ENCODE assay signal across 10 cellular contexts in the genomic region with DNA sequence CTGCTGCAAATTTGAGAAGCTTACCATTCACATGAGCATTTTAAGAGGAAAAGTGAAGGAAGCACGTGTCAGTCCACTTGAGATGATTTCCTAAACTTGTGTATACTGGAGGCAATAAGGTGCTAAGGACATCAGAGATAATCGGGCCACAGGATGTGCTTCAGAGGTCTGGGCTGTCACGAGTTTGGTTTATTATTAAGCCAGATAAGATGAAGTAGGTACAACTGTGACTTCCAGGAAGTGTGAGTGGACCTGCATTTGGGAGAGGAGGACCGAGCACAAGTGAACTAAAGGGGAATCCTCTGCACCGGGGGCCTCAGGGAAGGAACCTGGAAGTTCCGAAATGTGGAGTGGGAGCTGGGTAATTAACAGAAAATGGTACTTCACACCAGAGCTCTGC. TPM values are rescaled to one million over a fixed set of nuclear protein-coding genes. Genes with fewer than 3 reads are reported as not detected.
A peak's percentile ranks its signal among the peaks of the same experiment; 100 is the strongest.
DNase-seq lines count a peak whose midpoint lies in the region; ATAC-seq, FAIRE-seq and TF ChIP-seq lines count a peak whose summit lies in the region.
"Had no signal": no experiment of that assay in that cellular context is flagged by ENCODE, and none has a peak within 500 bp of the region (broad histone marks: within the 10 kb centered on the region; RNA-seq: fewer than 3 reads in every experiment).

No MANE protein-coding gene starts in this region.

- FAIRE-seq in H54 (lab: Jason Lieb, UNC): no peak

- H3K27me3 ChIP-seq in IMR-90 (ENCODE audit: control insufficient read depth, insufficient read depth, low read length): peaks cover 6% of the 10 kb centered on the region; the same call in 1 of the 2 replicates
- no peaks in the 10 kb centered on the region for H3K27me3 ChIP-seq in hepatocyte
- no peaks in the 10 kb centered on the region for H3K27me3 ChIP-seq in thoracic aorta (replicated peaks; ENCODE audit: insufficient read depth)

- no peak overlapping the region for H3K56ac ChIP-seq in IMR-90 (ENCODE audit: extremely low read depth, insufficient read depth, low read length)

- H2AFZ ChIP-seq in IMR-90 (replicated peaks; ENCODE audit: low read length, poor library complexity) (peak overlapping the region; percentile 15), hepatocyte (no peak overlapping the region)

- no peak overlapping the region for H3K14ac ChIP-seq in IMR-90 (replicated peaks; ENCODE audit: low read depth, low read length)

- H3K4me1 ChIP-seq in IMR-90 (ENCODE audit: control insufficient read depth, insufficient read depth, low read length): peaks cover 3% of the 10 kb centered on the region; the same call in 1 of the 2 replicates
- peaks cover 14% of the 10 kb centered on the region for H3K4me1 ChIP-seq in hepatocyte (ENCODE audit: insufficient read depth)
- peaks cover 15 to 25% of the 10 kb centered on the region in 2 donors for H3K4me1 ChIP-seq in thoracic aorta (ENCODE audit: control insufficient read depth in 1 of 2, low read depth in 2 of 2)

- no peak overlapping the region for H3K18ac ChIP-seq in IMR-90 (ENCODE audit: low read depth, low read length)

- no peak overlapping the region for H4K91ac ChIP-seq in IMR-90 (ENCODE audit: insufficient read depth, low read depth, low read length)

- H3K4me1 Mint-ChIP-seq in activated naive CD4-positive, alpha-beta T cell treated with anti-CD3 and anti-CD28 coated beads for 36 hours (ENCODE audit: low read depth): peaks cover 12% of the 10 kb centered on the region
- H3K4me1 Mint-ChIP-seq in activated CD8-positive, alpha-beta memory T cell treated with anti-CD3 and anti-CD28 coated beads, Interleukin-2, amount 10 ng/mL, durations not matched to agents 7 days and 5 days: peaks cover 16% of the 10 kb centered on the region

- H3K36me3 ChIP-seq in IMR-90 (ENCODE audit: control insufficient read depth, insufficient read depth, low read length): no peaks in the 10 kb centered on the region
- no peaks in the 10 kb centered on the region for H3K36me3 ChIP-seq in hepatocyte (replicated peaks; ENCODE audit: insufficient read depth, low read depth)
- H3K36me3 ChIP-seq in thoracic aorta: no peaks in the 10 kb centered on the region
- H3K36me3 ChIP-seq: BLaER1 treated with 17β-estradiol and CSF1 and Interleukin-3, amounts not matched to agents 10 nM and 100 nM had no signal

- no peak overlapping the region for H4K5ac ChIP-seq in IMR-90 (ENCODE audit: low read depth, low read length)

- no peak overlapping the region for H3K27ac Mint-ChIP-seq in activated naive CD4-positive, alpha-beta T cell treated with anti-CD3 and anti-CD28 coated beads for 36 hours
- H3K27ac Mint-ChIP-seq in activated naive CD4-positive, alpha-beta T cell treated with anti-CD3 and anti-CD28 coated beads, Interleukin-2, amount 50 U/mL, for 72 hours: no peak overlapping the region
- H3K27ac Mint-ChIP-seq in activated CD8-positive, alpha-beta memory T cell treated with anti-CD3 and anti-CD28 coated beads, Interleukin-2, amount 10 ng/mL, durations not matched to agents 7 days and 5 days: no peak overlapping the region

- H3K9ac ChIP-seq in IMR-90 (ENCODE audit: low read depth, low read length): peak overlapping the region; percentile 31; the same call in 1 of the 2 replicates
- H3K9ac ChIP-seq: BLaER1 treated with 17β-estradiol and CSF1 and Interleukin-3, amounts not matched to agents 10 nM and 100 nM had no signal

- no peak for TF ChIP-seq POLR2A in IMR-90 (IDR thresholded peaks at IDR 0.05; ENCODE audit: low read depth, low read length)
- no peak for TF ChIP-seq POLR2A in H54 (IDR thresholded peaks at IDR 0.05; ENCODE audit: low read depth, low read length)

- no peak overlapping the region for H2BK5ac ChIP-seq in IMR-90 (ENCODE audit: low read depth, low read length, poor library complexity, severe bottlenecking)

- H3K4me2 ChIP-seq in IMR-90 (ENCODE audit: low read depth, low read length) (peak overlapping the region; percentile 83; the same call in 1 of the 2 replicates), hepatocyte (peak overlapping the region; percentile 96)

- H3K4me3 Mint-ChIP-seq in activated naive CD4-positive, alpha-beta T cell treated with anti-CD3 and anti-CD28 coated beads for 36 hours: peak overlapping the region; percentile 46
- H3K4me3 Mint-ChIP-seq in activated CD8-positive, alpha-beta memory T cell treated with anti-CD3 and anti-CD28 coated beads, Interleukin-2, amount 10 ng/mL, durations not matched to agents 7 days and 5 days: no peak overlapping the region

- no peak for DNase-seq in activated naive CD4-positive, alpha-beta T cell treated with anti-CD3 and anti-CD28 coated beads for 36 hours
- no peak for DNase-seq in activated naive CD4-positive, alpha-beta T cell treated with anti-CD3 and anti-CD28 coated beads, Interleukin-2, amount 50 U/mL, for 72 hours (ENCODE audit: low spot score in 2 of 2)
- DNase-seq in IMR-90 (no peak), hepatocyte (ENCODE audit: low spot score) (peak; percentile 70), thoracic aorta (ENCODE audit: low spot score) (no peak), H54 (ENCODE audit: insufficient read length, low spot score) (no peak), HEK293T (ENCODE audit: extremely low spot score) (no peak)
- DNase-seq in activated CD8-positive, alpha-beta memory T cell treated with anti-CD3 and anti-CD28 coated beads, Interleukin-2, amount 10 ng/mL, durations not matched to agents 7 days and 5 days: no peak

- no peaks in the 10 kb centered on the region; a peak in 1 of 4 replicates for H3K79me1 ChIP-seq in IMR-90 (ENCODE audit: low read depth in 1 of 2, low read length in 2 of 2)

- peak overlapping the region; percentile 68 for H3K4me3 ChIP-seq in IMR-90 (ENCODE audit: insufficient read depth, low read depth, low read length)
- peak overlapping the region; percentile 90 for H3K4me3 ChIP-seq in hepatocyte
- H3K4me3 ChIP-seq in thoracic aorta: peak overlapping the region; percentile 78

- H3K36me3 Mint-ChIP-seq in activated naive CD4-positive, alpha-beta T cell treated with anti-CD3 and anti-CD28 coated beads for 36 hours (ENCODE audit: low read depth): no peaks in the 10 kb centered on the region
- H3K36me3 Mint-ChIP-seq in activated naive CD4-positive, alpha-beta T cell treated with anti-CD3 and anti-CD28 coated beads, Interleukin-2, amount 50 U/mL, for 72 hours: no peaks in the 10 kb centered on the region
- H3K36me3 Mint-ChIP-seq in activated CD8-positive, alpha-beta memory T cell treated with anti-CD3 and anti-CD28 coated beads, Interleukin-2, amount 10 ng/mL, durations not matched to agents 7 days and 5 days: no peaks in the 10 kb centered on the region

- H3K27me3 Mint-ChIP-seq in activated naive CD4-positive, alpha-beta T cell treated with anti-CD3 and anti-CD28 coated beads for 36 hours (ENCODE audit: low read depth): peaks cover 49% of the 10 kb centered on the region
- H3K27me3 Mint-ChIP-seq in activated CD8-positive, alpha-beta memory T cell treated with anti-CD3 and anti-CD28 coated beads, Interleukin-2, amount 10 ng/mL, durations not matched to agents 7 days and 5 days: peaks cover 50% of the 10 kb centered on the region

- H3K79me2 ChIP-seq in hepatocyte: peaks cover 44% of the 10 kb centered on the region

- H3K9me1 ChIP-seq in IMR-90 (ENCODE audit: insufficient read depth, low read length): no peaks in the 10 kb centered on the region; the same call in 1 of the 2 replicates

- H2BK120ac ChIP-seq in IMR-90 (ENCODE audit: low read depth, low read length): no peak overlapping the region; the same call in 1 of the 2 replicates

- POLR2A ChIA-PET in IMR-90 (lab: Charles Lee; ENCODE audit: unreplicated experiment): no interaction called here
- POLR2A ChIA-PET in HEK293T (lab: Yijun Ruan, JAX): no interaction called here

- H3K9me2 ChIP-seq in hepatocyte (replicated peaks; ENCODE audit: insufficient read depth): no peaks in the 10 kb centered on the region

- ATAC-seq in activated naive CD4-positive, alpha-beta T cell treated with anti-CD3 and anti-CD28 coated beads, Interleukin-2, amount 50 U/mL, for 72 hours: no peak
- no peak for ATAC-seq in IMR-90 (ENCODE audit: low read depth)
- no peak for ATAC-seq in thoracic aorta (ENCODE audit: insufficient number of reproducible peaks, low FRiP score, low read depth)
- ATAC-seq in activated CD8-positive, alpha-beta memory T cell treated with anti-CD3 and anti-CD28 coated beads, Interleukin-2, amount 10 ng/mL, durations not matched to agents 7 days and 5 days: no peak

- 40% methylated on average over 3 of the region's 6 CpGs; no CpG with 5 or more reads in 1 of the 2 experiments for WGBS in IMR-90 (ENCODE audit: extremely low coverage in 2 of 2, insufficient read length in 1 of 2), 2 experiments
- 28% methylated on average over 6 of the region's 6 CpGs for WGBS in hepatocyte (ENCODE audit: low lambda C conversion rate, missing lambda C conversion rate)

- no peaks in the 10 kb centered on the region for H3K9me3 Mint-ChIP-seq in activated naive CD4-positive, alpha-beta T cell treated with anti-CD3 and anti-CD28 coated beads for 36 hours
- no peaks in the 10 kb centered on the region for H3K9me3 Mint-ChIP-seq in activated naive CD4-positive, alpha-beta T cell treated with anti-CD3 and anti-CD28 coated beads, Interleukin-2, amount 50 U/mL, for 72 hours
- no peaks in the 10 kb centered on the region for H3K9me3 Mint-ChIP-seq in activated CD8-positive, alpha-beta memory T cell treated with anti-CD3 and anti-CD28 coated beads, Interleukin-2, amount 10 ng/mL, durations not matched to agents 7 days and 5 days (ENCODE audit: low read depth)

- dilution Hi-C loops in IMR-90 (cut with HindIII; ENCODE audit: low sequenced_read_pairs, unreplicated experiment): no loop called here

- intact Hi-C loops in activated naive CD4-positive, alpha-beta T cell treated with anti-CD3 and anti-CD28 coated beads for 36 hours (cut with micrococcal nuclease): loop anchor here (5.0 kb wide), 2 partner anchors 637 to 672 kb away; no protein-coding TSS in a partner anchor
- intact Hi-C loops in IMR-90 (cut with micrococcal nuclease): loop anchor here (1.0 to 10.0 kb wide), 5 partner anchors 242 to 955 kb away; no protein-coding TSS in a partner anchor

- H2BK20ac ChIP-seq in IMR-90 (ENCODE audit: low read depth, low read length): no peak overlapping the region

- no peaks in the 10 kb centered on the region for H4K20me1 ChIP-seq in IMR-90 (ENCODE audit: insufficient read depth, low read length)
- H4K20me1 ChIP-seq in hepatocyte (ENCODE audit: insufficient read depth, poor library complexity, severe bottlenecking): peaks cover 6% of the 10 kb centered on the region

- no peaks in the 10 kb centered on the region for H3K9me3 ChIP-seq in IMR-90 (ENCODE audit: control insufficient read depth, insufficient read depth, low read length)
- no peaks in the 10 kb centered on the region for H3K9me3 ChIP-seq in hepatocyte (ENCODE audit: low read depth)
- H3K9me3 ChIP-seq in thoracic aorta: no peaks in the 10 kb centered on the region
- H3K9me3 ChIP-seq: BLaER1 treated with 17β-estradiol and CSF1 and Interleukin-3, amounts not matched to agents 10 nM and 100 nM had no signal

- no peak overlapping the region for H4K8ac ChIP-seq in IMR-90 (ENCODE audit: low read depth in 2 of 2, low read length in 2 of 2)

- no peak overlapping the region for H3K4ac ChIP-seq in IMR-90 (ENCODE audit: low read depth, low read length)

- no peak for TF ChIP-seq RAD21 in IMR-90 (IDR thresholded peaks at IDR 0.05; ENCODE audit: low read length)

- H2AK5ac ChIP-seq in IMR-90 (ENCODE audit: low read depth, low read length): no peak overlapping the region

- TF ChIP-seq CTCF in IMR-90 (conservative IDR thresholded peaks at IDR 0.05; ENCODE audit: low read depth, low read length): no peak
- TF ChIP-seq CTCF in hepatocyte (IDR thresholded peaks at IDR 0.05; ENCODE audit: poor library complexity): no peak
- TF ChIP-seq CTCF in thoracic aorta (IDR thresholded peaks at IDR 0.05): no peak

- no peak overlapping the region for H2BK15ac ChIP-seq in IMR-90 (ENCODE audit: low read depth, low read length)

- in situ Hi-C loops in IMR-90 (cut with MboI; ENCODE audit: low sequenced_read_pairs): loop anchor here (5.0 to 10.0 kb wide), 2 partner anchors 657 to 955 kb away; no protein-coding TSS in a partner anchor

- BruUV-seq in IMR-90 (replicated peaks; lab: Mats Ljungman, UMichigan): no TSS peak

- CTCF ChIA-PET in activated naive CD4-positive, alpha-beta T cell treated with anti-CD3 and anti-CD28 coated beads for 36 hours (lab: Charles Lee): no interaction called here
- CTCF ChIA-PET in IMR-90 (lab: Yijun Ruan, JAX): no interaction called here
- CTCF ChIA-PET in HEK293T (lab: Yijun Ruan, JAX): interaction anchor here (0.7 to 0.9 kb wide), 3 partner anchors 16 to 200 kb away, joined by 3 to 4 read pairs (median 3); no protein-coding TSS in a partner anchor
- CTCF ChIA-PET in activated CD8-positive, alpha-beta memory T cell treated with anti-CD3 and anti-CD28 coated beads, Interleukin-2, amount 10 ng/mL, durations not matched to agents 7 days and 5 days (lab: Charles Lee): no interaction called here

- H3K27ac ChIP-seq in IMR-90 (ENCODE audit: insufficient read depth, low read length) (no peak overlapping the region), hepatocyte (peak overlapping the region; percentile 44), thoracic aorta (peak overlapping the region in 1 of 2 donors; percentile 39)
- H3K27ac ChIP-seq: BLaER1 treated with 17β-estradiol and CSF1 and Interleukin-3, amounts not matched to agents 10 nM and 100 nM; HL-60 had no signal

- no peak overlapping the region for H3K23ac ChIP-seq in IMR-90 (ENCODE audit: low read depth, low read length)

- H2AK9ac ChIP-seq in IMR-90 (replicated peaks; ENCODE audit: low read depth, low read length, poor library complexity): no peak overlapping the region

RNA-seq across cellular contexts. Expression of a gene that starts 1.4 kb away (rescaled TPM):
- total RNA-seq in activated naive CD4-positive, alpha-beta T cell treated with anti-CD3 and anti-CD28 coated beads for 36 hours: not detected
- not detected for total RNA-seq in activated naive CD4-positive, alpha-beta T cell treated with anti-CD3 and anti-CD28 coated beads, Interleukin-2, amount 50 U/mL, for 72 hours
- total RNA-seq in IMR-90 (2012; rRNA removed) (1.6 and 2.2 TPM in 2 replicates), hepatocyte (11.2 and 12.6 TPM in 2 replicates), thoracic aorta (1 to 10 TPM; 1.6 to 4.7 TPM)
- polyA plus RNA-seq in IMR-90 (2012; rRNA removed) (0.69 and 1.0 TPM in 2 replicates), hepatocyte (1.9 and 3.6 TPM in 2 replicates)
- 0.12 and 0.15 TPM in 2 replicates for polyA plus RNA-seq in IMR-90 (2012; cell fraction: cytosol; rRNA removed)
- 0.17 and 0.94 TPM in 2 replicates for polyA plus RNA-seq in IMR-90 (2012; cell fraction: nucleus; rRNA removed; ENCODE audit: low replicate concordance)
- total RNA-seq in activated CD8-positive, alpha-beta memory T cell treated with anti-CD3 and anti-CD28 coated beads, Interleukin-2, amount 10 ng/mL, durations not matched to agents 7 days and 5 days: under 1 TPM in 1 of 2 experiments, not detected in 1; 0.30 TPM
